8 cellular contexts compared by ENCODE assay signal in genomic region chr16:88535181-88535856, GRCh38. TPM values are rescaled to one million over a fixed set of nuclear protein-coding genes. Genes with fewer than 3 reads are reported as not detected.
A peak's percentile ranks its signal among the peaks of the same experiment; 100 is the strongest.
DNase-seq lines count a peak whose midpoint lies in the region; ATAC-seq, FAIRE-seq and TF ChIP-seq lines count a peak whose summit lies in the region.

No MANE protein-coding gene starts in this region.

- no peak for FAIRE-seq in small intestine (lab: Jason Lieb, UNC)

- DNase-seq in RWPE2 (ENCODE audit: low spot score), result no peak
- DNase-seq in progenitor cell of endocrine pancreas (ENCODE audit: low spot score, unreplicated experiment), result no peak
- DNase-seq in nucleus accumbens (lab: John Stamatoyannopoulos, UW), result no peak
- no peak for DNase-seq in Ammon's horn (ENCODE audit: low spot score)
- DNase-seq in small intestine, result no peak
- no peak for DNase-seq in T-helper 9 cell

- H3K4me3 Mint-ChIP-seq in progenitor cell of endocrine pancreas (ENCODE audit: low read depth), result no peak overlapping the region

- no peaks in the 10 kb centered on the region for H3K9me3 Mint-ChIP-seq in progenitor cell of endocrine pancreas (ENCODE audit: low read depth)

- H3K36me3 Mint-ChIP-seq in progenitor cell of endocrine pancreas (ENCODE audit: insufficient read depth), result peaks cover 33% of the 10 kb centered on the region

- WGBS in gastroesophageal sphincter (ENCODE audit: low coverage in 1 of 2), 2 donors, result 100% methylated on average over 1 of the region's 22 CpGs
- WGBS in small intestine, 3 donors, result 87 to 92% (median 88%) methylated on average over 19 to 22 of the region's 22 CpGs

- H3K27me3 ChIP-seq in DOHH2 (ENCODE audit: control insufficient read depth, low read length) (no peaks in the 10 kb centered on the region), RWPE2 (ENCODE audit: insufficient read depth, poor library complexity, severe bottlenecking) (peaks cover 17% of the 10 kb centered on the region), gastroesophageal sphincter (peaks cover 24% of the 10 kb centered on the region), small intestine (ENCODE audit: control insufficient read depth in 2 of 2, insufficient read depth in 2 of 2, low read length in 2 of 2) (peaks cover 0 to 11% of the 10 kb centered on the region in 2 donors)

- TF ChIP-seq POLR2A in gastroesophageal sphincter (IDR thresholded peaks at IDR 0.05), result no peak

- peaks cover 6% of the 10 kb centered on the region for H3K27me3 Mint-ChIP-seq in progenitor cell of endocrine pancreas

- no peaks in the 10 kb centered on the region for H4K20me1 ChIP-seq in DOHH2 (ENCODE audit: control insufficient read depth, insufficient read depth, low read depth, low read length)

- peaks cover 8% of the 10 kb centered on the region for H3F3A ChIP-seq in DOHH2 (ENCODE audit: control insufficient read depth, insufficient read depth)

- H3K9me3 ChIP-seq in DOHH2 (ENCODE audit: control insufficient read depth, insufficient read depth, low read length) (no peaks in the 10 kb centered on the region), RWPE2 (ENCODE audit: severe bottlenecking) (no peaks in the 10 kb centered on the region), gastroesophageal sphincter (no peaks in the 10 kb centered on the region), small intestine (ENCODE audit: control insufficient read depth, low read depth) (no peaks in the 10 kb centered on the region)

- no peak for TF ChIP-seq CTCF in DOHH2 (IDR thresholded peaks at IDR 0.05; ENCODE audit: low read depth, low read length, poor library complexity, severe bottlenecking)
- TF ChIP-seq CTCF in RWPE2 (IDR thresholded peaks at IDR 0.05; ENCODE audit: poor library complexity, severe bottlenecking), result no peak
- TF ChIP-seq CTCF in gastroesophageal sphincter (IDR thresholded peaks at IDR 0.05), result no peak
- no peak for TF ChIP-seq CTCF in progenitor cell of endocrine pancreas (IDR thresholded peaks at IDR 0.05; ENCODE audit: unreplicated experiment)

- ATAC-seq in RWPE2 (ENCODE audit: low read depth), result no peak
- no peak for ATAC-seq in gastroesophageal sphincter

- H3K4me2 ChIP-seq in DOHH2 (ENCODE audit: low read length), result peak overlapping the region; percentile 93

- H3K79me2 ChIP-seq in DOHH2 (ENCODE audit: control insufficient read depth, low read length), result peaks cover 10% of the 10 kb centered on the region

- no peaks in the 10 kb centered on the region for H3K9me2 ChIP-seq in DOHH2 (replicated peaks; ENCODE audit: control insufficient read depth, low read length)

- peak overlapping the region; percentile 88 for H3K27ac Mint-ChIP-seq in progenitor cell of endocrine pancreas

- H3K36me3 ChIP-seq in DOHH2 (ENCODE audit: control insufficient read depth, low read length), result no peaks in the 10 kb centered on the region; the same call in 1 of the 2 replicates
- H3K36me3 ChIP-seq in RWPE2 (ENCODE audit: low read depth), result no peaks in the 10 kb centered on the region
- H3K36me3 ChIP-seq in gastroesophageal sphincter, result peaks cover 0 to 3% of the 10 kb centered on the region in 2 donors
- H3K36me3 ChIP-seq in small intestine (ENCODE audit: control insufficient read depth in 2 of 2, insufficient read depth in 2 of 2, low read length in 2 of 2), result peaks cover 2 to 4% of the 10 kb centered on the region in 2 donors

- peak overlapping the region; percentile 82 for H3K4me3 ChIP-seq in DOHH2 (ENCODE audit: low read length)
- H3K4me3 ChIP-seq in RWPE2 (ENCODE audit: severe bottlenecking), result peak overlapping the region; percentile 99
- peak overlapping the region; percentile 13 to 81 for H3K4me3 ChIP-seq in gastroesophageal sphincter
- peak overlapping the region in 1 of 2 donors; percentile 61 for H3K4me3 ChIP-seq in small intestine (ENCODE audit: low read depth in 1 of 2, low read length in 2 of 2)

- TF ChIP-seq EP300 in gastroesophageal sphincter (IDR thresholded peaks at IDR 0.05), result no peak

- no peak overlapping the region for H3K27ac ChIP-seq in DOHH2 (ENCODE audit: low read depth, low read length)
- peak overlapping the region; percentile 62 for H3K27ac ChIP-seq in RWPE2 (ENCODE audit: poor library complexity, severe bottlenecking)
- peak overlapping the region in 3 of 4 donors; percentile 84 to 97 (median 90) for H3K27ac ChIP-seq in gastroesophageal sphincter
- H3K27ac ChIP-seq in small intestine (ENCODE audit: low read depth in 1 of 2, low read length in 1 of 2), result no peak overlapping the region

- peaks cover 16% of the 10 kb centered on the region for H3K4me1 Mint-ChIP-seq in progenitor cell of endocrine pancreas (ENCODE audit: low read depth)

- H3K4me1 ChIP-seq in DOHH2 (ENCODE audit: control insufficient read depth, low read length), result peaks cover 17% of the 10 kb centered on the region
- H3K4me1 ChIP-seq in RWPE2 (ENCODE audit: insufficient read depth, poor library complexity, severe bottlenecking), result peaks cover 5% of the 10 kb centered on the region
- H3K4me1 ChIP-seq in gastroesophageal sphincter, result peaks cover 0 to 30% (median 21%) of the 10 kb centered on the region in 3 donors
- H3K4me1 ChIP-seq in small intestine (ENCODE audit: control insufficient read depth in 2 of 2, insufficient read depth in 1 of 2, low read depth in 1 of 2, low read length in 1 of 2), result peaks cover 0 to under 1% of the 10 kb centered on the region in 2 donors

RNA-seq across cellular contexts. Expression of gene ZC3H18, which starts 34.9 kb away (rescaled TPM):
- total RNA-seq in gastroesophageal sphincter, result 10 to 100 TPM; 15.8 to 40.6 (median 23.3) TPM
- 67.5 and 70.7 TPM in 2 replicates for total RNA-seq in progenitor cell of endocrine pancreas
- 10 to 100 TPM; 19.7 to 31.5 (median 24.9) TPM for polyA plus RNA-seq in small intestine

Comparison
In these comparisons a context has a peak if more than half of its experiments do, and no peak if none do; other contexts are left out.
1. H3K27ac ChIP-seq: peak in RWPE2 (single experiment) and gastroesophageal sphincter (3 of 4); none in DOHH2 (single experiment) and small intestine (0 of 2).